Comparison of ENCODE assay signal across 8 cellular contexts in genomic region chr7:6397759-6398495, GRCh38. TPM values are rescaled to one million over a fixed set of nuclear protein-coding genes. Genes with fewer than 3 reads are reported as not detected.
DNase-seq lines count a peak whose midpoint lies in the region; ATAC-seq and TF ChIP-seq lines count a peak whose summit lies in the region.
"Not testable (repeated sequence)": the region's sequence is repeated elsewhere in the genome, so short reads cannot be mapped to it uniquely, and the experiment has no call there.

No MANE protein-coding gene starts in this region.

- POLR2A ChIA-PET in WTC11 (lab: Charles Lee) = not testable (repeated sequence)
- POLR2A ChIA-PET in MCF 10A (lab: Yijun Ruan, JAX) = interaction anchor here (0.9 to 2.9 kb wide), 4 partner anchors 12 to 45 kb away, joined by 3 to 28 read pairs (median 4); no protein-coding TSS in a partner anchor

- not testable (repeated sequence) for DNase-seq in Calu3; WTC11 (ENCODE audit: low spot score); MCF 10A (ENCODE audit: unreplicated experiment); epithelial cell of prostate (ENCODE audit: low read depth, low spot score); immature natural killer cell; smooth muscle cell (lab: John Stamatoyannopoulos, UW; ENCODE audit: unreplicated experiment); upper lobe of right lung

- H3K27ac Mint-ChIP-seq in Calu3 (ENCODE audit: unreplicated experiment) (peak overlapping the region; percentile 33), WTC11 (peak overlapping the region; percentile 37), MCF 10A (ENCODE audit: low read depth, unreplicated experiment) (peak overlapping the region; percentile 63), immature natural killer cell (peak overlapping the region in 4 of 6 donors; percentile 31 to 57 (median 48)), nephron (peak overlapping the region; percentile 6 to 64 (median 23))

- H2AFZ ChIP-seq in smooth muscle cell (ENCODE audit: low read depth) = not testable (repeated sequence)

- ATAC-seq in WTC11, upper lobe of right lung: not testable (repeated sequence)

- not testable (repeated sequence) for H3K36me3 ChIP-seq in smooth muscle cell (ENCODE audit: low read depth)
- H3K36me3 ChIP-seq in upper lobe of right lung = peaks cover 62% of the 10 kb centered on the region

- H4K20me1 ChIP-seq in smooth muscle cell (ENCODE audit: low read depth) = peaks cover 99% of the 10 kb centered on the region

- H3F3A ChIP-seq in smooth muscle cell (ENCODE audit: low read depth) = peaks cover 14% of the 10 kb centered on the region

- BruUV-seq in Calu3 (replicated peaks; lab: Mats Ljungman, UMichigan); MCF 10A (replicated peaks; lab: Mats Ljungman, UMichigan): not testable (repeated sequence)

- not testable (repeated sequence) for TF ChIP-seq CTCF in Calu3 (IDR thresholded peaks at IDR 0.05; ENCODE audit: unreplicated experiment); WTC11 (IDR thresholded peaks at IDR 0.05); MCF 10A (IDR thresholded peaks at IDR 0.05; ENCODE audit: unreplicated experiment); nephron (IDR thresholded peaks at IDR 0.05; ENCODE audit: unreplicated experiment in 3 of 3); smooth muscle cell (IDR thresholded peaks at IDR 0.05; ENCODE audit: borderline replicate concordance, insufficient read depth, poor library complexity, severe bottlenecking); upper lobe of right lung (IDR thresholded peaks at IDR 0.05)

- not testable (repeated sequence) for H3K4me2 ChIP-seq in smooth muscle cell

- not testable (repeated sequence) for H3K9ac ChIP-seq in smooth muscle cell (ENCODE audit: low read depth)

- H3K9me3 ChIP-seq in smooth muscle cell (replicated peaks; ENCODE audit: low read depth); upper lobe of right lung: not testable (repeated sequence)

- H3K4me3 ChIP-seq in smooth muscle cell, upper lobe of right lung: not testable (repeated sequence)

- H3K9me3 Mint-ChIP-seq in Calu3 (ENCODE audit: low read depth, unreplicated experiment); WTC11; MCF 10A (ENCODE audit: unreplicated experiment); immature natural killer cell; nephron: not testable (repeated sequence)

- peaks cover 96% of the 10 kb centered on the region for H3K36me3 Mint-ChIP-seq in Calu3 (ENCODE audit: insufficient read depth, unreplicated experiment)
- H3K36me3 Mint-ChIP-seq in WTC11 = peaks cover 57% of the 10 kb centered on the region
- H3K36me3 Mint-ChIP-seq in MCF 10A (ENCODE audit: insufficient read depth, unreplicated experiment) = peaks cover 56% of the 10 kb centered on the region
- peaks cover 0 to 27% (median 3%) of the 10 kb centered on the region in 3 donors for H3K36me3 Mint-ChIP-seq in immature natural killer cell
- peaks cover 61% of the 10 kb centered on the region for H3K36me3 Mint-ChIP-seq in nephron (ENCODE audit: low read depth)

- H3K4me1 Mint-ChIP-seq in Calu3 (ENCODE audit: low read depth, unreplicated experiment) = peaks cover 63% of the 10 kb centered on the region
- H3K4me1 Mint-ChIP-seq in WTC11 = peaks cover 21% of the 10 kb centered on the region
- H3K4me1 Mint-ChIP-seq in MCF 10A (ENCODE audit: insufficient read depth, unreplicated experiment) = peaks cover 47% of the 10 kb centered on the region
- H3K4me1 Mint-ChIP-seq in immature natural killer cell = peaks cover 63 to 68% of the 10 kb centered on the region in 2 donors
- peaks cover 33% of the 10 kb centered on the region for H3K4me1 Mint-ChIP-seq in nephron

- intact Hi-C loops in Calu3 (cut with micrococcal nuclease; ENCODE audit: unreplicated experiment); MCF 10A (cut with micrococcal nuclease); upper lobe of right lung (cut with DNase I): not testable (repeated sequence)

- not testable (repeated sequence) for H3K4me1 ChIP-seq in smooth muscle cell (ENCODE audit: low read depth)
- peaks cover 70% of the 10 kb centered on the region for H3K4me1 ChIP-seq in upper lobe of right lung

- H3K4me3 Mint-ChIP-seq in Calu3 (ENCODE audit: low read depth, unreplicated experiment) (peak overlapping the region; percentile 24), immature natural killer cell (peak overlapping the region in 2 of 5 donors; percentile 2 to 25)
- H3K4me3 Mint-ChIP-seq in WTC11; MCF 10A (ENCODE audit: unreplicated experiment); nephron: not testable (repeated sequence)

- H3K27me3 ChIP-seq in smooth muscle cell (ENCODE audit: low read depth); upper lobe of right lung: not testable (repeated sequence)

- H3K27me3 Mint-ChIP-seq in Calu3 (ENCODE audit: unreplicated experiment); WTC11 (ENCODE audit: low read depth); MCF 10A (ENCODE audit: insufficient read depth, unreplicated experiment); immature natural killer cell (ENCODE audit: low read depth in 3 of 3); nephron (ENCODE audit: low read depth): not testable (repeated sequence)

- WGBS in smooth muscle cell (ENCODE audit: low lambda C conversion rate) = 94% methylated on average over 15 of the region's 15 CpGs

- H3K27ac ChIP-seq in epithelial cell of prostate (peak overlapping the region; percentile 89), smooth muscle cell (ENCODE audit: low read depth) (peak overlapping the region; percentile 70), upper lobe of right lung (peak overlapping the region; percentile 24)

- H3K79me2 ChIP-seq in smooth muscle cell (ENCODE audit: low read depth) = peaks cover 93% of the 10 kb centered on the region

- CTCF ChIA-PET in Calu3 (lab: Charles Lee) = interaction anchor here (1.3 kb wide), 1 partner anchor 12 kb away, joined by 5 read pairs; no protein-coding TSS in a partner anchor
- CTCF ChIA-PET in WTC11 (lab: Charles Lee) = interaction anchor here (0.6 kb wide), 1 partner anchor 13 kb away, joined by 4 read pairs; no protein-coding TSS in a partner anchor
- CTCF ChIA-PET in MCF 10A (lab: Yijun Ruan, JAX) = interaction anchor here (1.4 to 1.5 kb wide), 2 partner anchors 12 to 13 kb away, joined by 4 read pairs; no protein-coding TSS in a partner anchor

TF ChIP-seq in WTC11, 78 proteins besides CTCF, POLR2A, EP300 and RAD21:
- peak; percentile 95 for TF ChIP-seq ZNF121 (CRISPR knock-in tag; IDR thresholded peaks at IDR 0.05)

RNA-seq across cellular contexts. Expression of gene RAC1, which starts 23.6 kb away (rescaled TPM):
- total RNA-seq in Calu3 (2022) (574 and 592 TPM in 2 replicates), WTC11 (2021) (260 to 281 TPM (median 260 TPM) in 3 replicates), MCF 10A (2022) (236 and 278 TPM in 2 replicates), smooth muscle cell (128 and 169 TPM in 2 replicates), upper lobe of right lung (255 TPM)
- polyA plus RNA-seq in immature natural killer cell (100 to 1,000 TPM; 324 to 389 (median 386) TPM), smooth muscle cell (523 and 602 TPM in 2 replicates)

RNA-seq across cellular contexts. Expression of gene FAM220A, which starts 49.2 kb away (rescaled TPM):
- 25.3 and 29.7 TPM in 2 replicates for total RNA-seq in Calu3 (2022)
- total RNA-seq in WTC11 (2021) = 20.0 to 22.5 TPM (median 21.6 TPM) in 3 replicates
- total RNA-seq in MCF 10A (2022) = 25.2 and 25.7 TPM in 2 replicates
- polyA plus RNA-seq in immature natural killer cell = 1 to 10 TPM; 1.9 to 6.2 (median 5.7) TPM
- 24.2 and 24.4 TPM in 2 replicates for total RNA-seq in smooth muscle cell
- 6.8 and 7.4 TPM in 2 replicates for polyA plus RNA-seq in smooth muscle cell
- 10.7 TPM for total RNA-seq in upper lobe of right lung

RNA-seq across cellular contexts. Expression of gene DAGLB, which starts 49.8 kb away (rescaled TPM):
- total RNA-seq in Calu3 (2022) = 36.8 and 38.1 TPM in 2 replicates
- total RNA-seq in WTC11 (2021) = 32.7 to 38.7 TPM (median 33.6 TPM) in 3 replicates
- 28.9 and 29.5 TPM in 2 replicates for total RNA-seq in MCF 10A (2022)
- polyA plus RNA-seq in immature natural killer cell = 10 to 100 TPM in 1 of 3 donors, 1 to 10 TPM in 2; 6.0 to 12.6 (median 7.4) TPM
- total RNA-seq in smooth muscle cell = 11.1 and 21.3 TPM in 2 replicates
- polyA plus RNA-seq in smooth muscle cell = 14.1 and 17.1 TPM in 2 replicates
- 34.7 TPM for total RNA-seq in upper lobe of right lung

Comparison
In these comparisons a context has a peak if more than half of its experiments do, and no peak if none do; other contexts are left out.
1. H3K27ac ChIP-seq: peak in every context shown above with its lines; median percentile 89 in epithelial cell of prostate; 70 in smooth muscle cell; 24 in upper lobe of right lung.